Comparison of ENCODE assay signal across 18 cellular contexts in genomic region chr3:138829886-138830510, GRCh38. TPM values are rescaled to one million over a fixed set of nuclear protein-coding genes. Genes with fewer than 3 reads are reported as not detected.
DNase-seq lines count a peak whose midpoint lies in the region; ATAC-seq and TF ChIP-seq lines count a peak whose summit lies in the region.
"Had no signal": no experiment of that assay in that cellular context is flagged by ENCODE, and none has a peak within 500 bp of the region (broad histone marks: within the 10 kb centered on the region; RNA-seq: fewer than 3 reads in every experiment).

No MANE protein-coding gene starts in this region.

- H3K79me1 ChIP-seq in mesendoderm (ENCODE audit: low read length) = peaks cover 8% of the 10 kb centered on the region

- H3K27ac Mint-ChIP-seq in CD14-positive monocyte (peak overlapping the region in 6 of 7 donors; percentile 3 to 83 (median 54)), immature natural killer cell (peak overlapping the region in 2 of 6 donors; percentile 34 to 42), HFFc6 (no peak overlapping the region)
- H3K27ac Mint-ChIP-seq: CD4-positive, CD25-positive, alpha-beta regulatory T cell had no signal

- no peak overlapping the region for H3K4ac ChIP-seq in mesendoderm (ENCODE audit: low read depth, low read length)

- peaks cover 65% of the 10 kb centered on the region for H3K79me2 ChIP-seq in mesendoderm (ENCODE audit: control insufficient read depth, insufficient read depth, low read length)

- TF ChIP-seq CTCF in CD14-positive monocyte (IDR thresholded peaks at IDR 0.05) = no peak
- no peak for TF ChIP-seq CTCF in RWPE1 (conservative IDR thresholded peaks at IDR 0.05; ENCODE audit: low read depth)
- no peak for TF ChIP-seq CTCF in mucosa of descending colon (IDR thresholded peaks at IDR 0.05)
- TF ChIP-seq CTCF in HFFc6 (IDR thresholded peaks at IDR 0.05) = no peak

- H3K36me3 Mint-ChIP-seq in CD14-positive monocyte = peaks cover 16 to 24% of the 10 kb centered on the region in 2 donors
- peaks cover 0 to 3% (median 0%) of the 10 kb centered on the region in 3 donors for H3K36me3 Mint-ChIP-seq in immature natural killer cell
- H3K36me3 Mint-ChIP-seq in HFFc6 (ENCODE audit: low read depth) = peaks cover 18% of the 10 kb centered on the region

- H3K27ac ChIP-seq in RWPE1 = peak overlapping the region; percentile 21; the same call in 1 of the 2 replicates
- H3K27ac ChIP-seq in mesendoderm (ENCODE audit: low read depth, low read length) = no peak overlapping the region
- H3K27ac ChIP-seq: GM23248 had no signal

- peaks cover 5% of the 10 kb centered on the region for H3K4me1 ChIP-seq in mesendoderm (ENCODE audit: control insufficient read depth, low read depth, low read length)
- H3K4me1 ChIP-seq in mucosa of descending colon (ENCODE audit: low read depth) = peaks cover 9% of the 10 kb centered on the region

- H3K56ac ChIP-seq in mesendoderm (ENCODE audit: low read length) = no peak overlapping the region

- no peak overlapping the region for H4K8ac ChIP-seq in mesendoderm (ENCODE audit: low read depth, low read length)

- H3K4me2 ChIP-seq in mesendoderm (ENCODE audit: low read length) = no peak overlapping the region

- H3K4me3 ChIP-seq in mesendoderm (ENCODE audit: low read length) = no peak overlapping the region
- H3K4me3 ChIP-seq in mucosa of descending colon = no peak overlapping the region
- H3K4me3 ChIP-seq: GM23248 had no signal

- CTCF ChIA-PET in RWPE1 (lab: Yijun Ruan, JAX) = interaction anchor here (0.6 kb wide), 1 partner anchor 224 kb away, joined by 7 read pairs; no protein-coding TSS in a partner anchor

- H3K4me3 Mint-ChIP-seq in CD14-positive monocyte (no peak overlapping the region), immature natural killer cell (peak overlapping the region in 1 of 5 donors; percentile 38), HFFc6 (no peak overlapping the region)

- no peak overlapping the region for H2AK5ac ChIP-seq in mesendoderm (ENCODE audit: low read length)

- H3K9me3 ChIP-seq in mucosa of descending colon = no peaks in the 10 kb centered on the region

- DNase-seq in CD14-positive monocyte (ENCODE audit: low spot score) (no peak), ELF-1 (ENCODE audit: low read depth, low spot score) (peak; percentile 58), RWPE1 (ENCODE audit: low spot score) (no peak), mesendoderm (peak; percentile 16), immature natural killer cell (no peak), mucosa of descending colon (no peak), HFFc6 (no peak)
- DNase-seq: Calu3; CD4-positive, CD25-positive, alpha-beta regulatory T cell; DMS53; GM23248; KG1; NCI-H1105 treated with DMSO at 0.1 percent for 48 hours; NCI-H187 treated with DMSO at 0.1 percent for 48 hours; NCI-H526 treated with DMSO at 0.1 percent for 48 hours; NK-92 treated with Interleukin-12 subunit alpha and Interleukin-12 subunit beta, amount 100 ng/mL, for 24 hours; OCI-M1; RPMI8226 had no signal

- peaks cover 0 to 3% (median 0%) of the 10 kb centered on the region in 7 donors for H3K9me3 Mint-ChIP-seq in CD14-positive monocyte
- peaks cover 0 to 2% (median 0%) of the 10 kb centered on the region in 6 donors for H3K9me3 Mint-ChIP-seq in immature natural killer cell
- no peaks in the 10 kb centered on the region for H3K9me3 Mint-ChIP-seq in HFFc6

- H3K18ac ChIP-seq in mesendoderm (ENCODE audit: low read length) = no peak overlapping the region

- H3K27me3 Mint-ChIP-seq in CD14-positive monocyte (ENCODE audit: low read depth in 3 of 3) = no peaks in the 10 kb centered on the region
- peaks cover 1 to 3% (median 3%) of the 10 kb centered on the region in 3 donors for H3K27me3 Mint-ChIP-seq in immature natural killer cell (ENCODE audit: low read depth in 3 of 3)
- no peaks in the 10 kb centered on the region for H3K27me3 Mint-ChIP-seq in HFFc6 (ENCODE audit: insufficient read depth)

- no peak for ATAC-seq in mucosa of descending colon

- H3K23ac ChIP-seq in mesendoderm (ENCODE audit: low read length) = no peak overlapping the region

- H3K36me3 ChIP-seq in mesendoderm (ENCODE audit: control insufficient read depth, insufficient read depth, low read length) (no peaks in the 10 kb centered on the region), mucosa of descending colon (ENCODE audit: low read depth) (no peaks in the 10 kb centered on the region)

- H3K4me1 Mint-ChIP-seq in CD14-positive monocyte (peaks cover 42% of the 10 kb centered on the region), immature natural killer cell (peaks cover 19 to 25% of the 10 kb centered on the region in 2 donors), HFFc6 (ENCODE audit: low read depth) (peaks cover 16% of the 10 kb centered on the region)

- H4K5ac ChIP-seq in mesendoderm (ENCODE audit: low read length) = no peak overlapping the region

- POLR2A ChIA-PET in RWPE1 (lab: Yijun Ruan, JAX; ENCODE audit: low non-redundant PET) = no interaction called here

- H2BK5ac ChIP-seq in mesendoderm (ENCODE audit: low read length) = no peak overlapping the region

- intact Hi-C loops in CD14-positive monocyte (cut with micrococcal nuclease) = loop anchor here (5.0 kb wide), 2 partner anchors 53 to 87 kb away; no protein-coding TSS in a partner anchor
- intact Hi-C loops in mucosa of descending colon (cut with DNase I, micrococcal nuclease) = loop anchor here in 1 of 2 donors (10.0 kb wide), 1 partner anchor 85 kb away; no protein-coding TSS in a partner anchor

- H2BK120ac ChIP-seq in mesendoderm (ENCODE audit: low read depth, low read length) = no peak overlapping the region

- no peaks in the 10 kb centered on the region for H3K27me3 ChIP-seq in mesendoderm (ENCODE audit: insufficient read depth, low read length, poor library complexity)

- no peak overlapping the region for H2BK15ac ChIP-seq in mesendoderm (replicated peaks; ENCODE audit: low read depth)

- WGBS in mesendoderm (ENCODE audit: extremely low coverage, insufficient coverage, low lambda C conversion rate) = no CpG with 5 or more reads among the region's 15 CpGs

- no peak overlapping the region for H3K9ac ChIP-seq in mesendoderm (ENCODE audit: low read length)
- H3K9ac ChIP-seq: GM23248 had no signal

RNA-seq across cellular contexts. Expression of gene PIK3CB, which starts 4.7 kb away (rescaled TPM):
- polyA plus RNA-seq in CD14-positive monocyte = 10 to 100 TPM; 20.4 to 33.6 TPM
- 38.5 TPM for polyA plus RNA-seq in mesendoderm (2013, experiment 1 of 2)
- polyA plus RNA-seq in mesendoderm (2013, experiment 2 of 2) = 37.2 TPM
- 10 to 100 TPM in 1 of 3 donors, 1 to 10 TPM in 2; 4.6 to 11.7 (median 4.8) TPM for polyA plus RNA-seq in immature natural killer cell
- total RNA-seq in mucosa of descending colon = 10 to 100 TPM; 44.3 to 57.9 (median 51.8) TPM
- total RNA-seq in HFFc6 (2021; fragmentation: NEBNext Ultra II Directional; extraction: Animal tissue kit (Norgen Biotek cat#: 25700)) = 10 to 100 TPM; 12.6 to 18.3 (median 15.8) TPM

Comparison
In these comparisons a context has a peak if more than half of its experiments do, and no peak if none do; other contexts are left out.
1. DNase-seq: peak in ELF-1 (single experiment) and mesendoderm (single experiment); none in CD14-positive monocyte (single experiment), RWPE1 (single experiment), immature natural killer cell (0 of 3), mucosa of descending colon (0 of 3) and HFFc6 (single experiment).